In the genomic region with DNA sequence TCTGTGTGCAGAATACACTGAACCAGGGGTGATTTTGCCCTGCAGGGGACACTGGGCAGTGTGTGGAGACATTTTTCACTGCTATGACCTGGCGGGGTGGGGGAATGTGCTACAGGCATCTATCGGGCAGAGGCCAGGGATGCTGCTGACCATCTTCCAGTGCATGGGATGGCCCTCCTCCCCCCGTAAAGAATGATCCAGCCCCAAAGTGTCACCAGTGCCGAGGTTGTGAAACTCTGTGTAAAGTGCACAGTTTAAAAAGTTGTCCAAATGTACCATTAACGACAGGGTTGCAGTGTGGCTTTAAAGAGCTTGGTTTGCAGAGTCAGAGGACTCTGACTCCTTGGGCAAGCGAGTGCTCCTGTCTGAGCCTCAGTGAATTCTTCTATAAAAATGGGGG, we compare ENCODE assay signal across 1 cellular context.
TF ChIP-seq lines count a peak whose summit lies in the region.

No MANE protein-coding gene starts in this region.

TF ChIP-seq in HepG2, 621 proteins besides CTCF, POLR2A, EP300 and RAD21 (continues in another document):
- TF ChIP-seq ZBTB39 (CRISPR knock-in tag; IDR thresholded peaks at IDR 0.05) (0 out of 2 replicates have a peak, but pooled peaks have one; percentile 45), ZNF713 (CRISPR knock-in tag; IDR thresholded peaks at IDR 0.05) (no peak), MTA3 (CRISPR knock-in tag; IDR thresholded peaks at IDR 0.05) (no peak), ZBTB42 (CRISPR knock-in tag; IDR thresholded peaks at IDR 0.05) (no peak), CEBPG (CRISPR knock-in tag; IDR thresholded peaks at IDR 0.05) (peak; percentile 68), NPAS2 (CRISPR knock-in tag; IDR thresholded peaks at IDR 0.05; ENCODE audit: borderline replicate concordance) (no peak), SRSF4 (IDR thresholded peaks at IDR 0.05; ENCODE audit: low read depth, low read length, poor library complexity, severe bottlenecking) (no peak), ZSCAN31 (CRISPR knock-in tag; IDR thresholded peaks at IDR 0.05; ENCODE audit: low read depth) (no peak), GMEB1 (CRISPR knock-in tag; IDR thresholded peaks at IDR 0.05; ENCODE audit: borderline replicate concordance) (0 out of 2 replicates have a peak, but pooled peaks have one; percentile 23), ZSCAN29 (CRISPR knock-in tag; conservative IDR thresholded peaks at IDR 0.05) (0 out of 2 replicates have a peak, but pooled peaks have one; percentile 32), HDAC2 (CRISPR knock-in tag; IDR thresholded peaks at IDR 0.05) (no peak; the same call in 1 of the 2 replicates), ZNF501 (CRISPR knock-in tag; IDR thresholded peaks at IDR 0.05) (no peak), SMAD1 (CRISPR knock-in tag; IDR thresholded peaks at IDR 0.05; ENCODE audit: borderline replicate concordance, low read depth) (no peak), ASH2L (IDR thresholded peaks at IDR 0.05; ENCODE audit: insufficient read length, low read depth, low read length) (no peak), ARID5B (CRISPR knock-in tag; IDR thresholded peaks at IDR 0.05) (no peak), LCORL (IDR thresholded peaks at IDR 0.05) (no peak), LCORL (CRISPR knock-in tag; IDR thresholded peaks at IDR 0.05) (peak; percentile 91), ZNF770 (CRISPR knock-in tag; IDR thresholded peaks at IDR 0.05) (no peak), ZNF773 (CRISPR knock-in tag; IDR thresholded peaks at IDR 0.05; ENCODE audit: borderline replicate concordance) (no peak), ZNF225 (CRISPR knock-in tag; IDR thresholded peaks at IDR 0.05) (no peak), SIX4 (CRISPR knock-in tag; IDR thresholded peaks at IDR 0.05) (no peak), FOXP4 (CRISPR knock-in tag; IDR thresholded peaks at IDR 0.05) (no peak; the same call in 1 of the 2 replicates), PLSCR1 (CRISPR knock-in tag; IDR thresholded peaks at IDR 0.05; ENCODE audit: borderline replicate concordance) (no peak), ELF1 (CRISPR knock-in tag; IDR thresholded peaks at IDR 0.05) (no peak), FIP1L1 (IDR thresholded peaks at IDR 0.05; ENCODE audit: borderline replicate concordance, insufficient read depth, low read depth, low read length) (no peak)
- TF ChIP-seq, protein P1, sequence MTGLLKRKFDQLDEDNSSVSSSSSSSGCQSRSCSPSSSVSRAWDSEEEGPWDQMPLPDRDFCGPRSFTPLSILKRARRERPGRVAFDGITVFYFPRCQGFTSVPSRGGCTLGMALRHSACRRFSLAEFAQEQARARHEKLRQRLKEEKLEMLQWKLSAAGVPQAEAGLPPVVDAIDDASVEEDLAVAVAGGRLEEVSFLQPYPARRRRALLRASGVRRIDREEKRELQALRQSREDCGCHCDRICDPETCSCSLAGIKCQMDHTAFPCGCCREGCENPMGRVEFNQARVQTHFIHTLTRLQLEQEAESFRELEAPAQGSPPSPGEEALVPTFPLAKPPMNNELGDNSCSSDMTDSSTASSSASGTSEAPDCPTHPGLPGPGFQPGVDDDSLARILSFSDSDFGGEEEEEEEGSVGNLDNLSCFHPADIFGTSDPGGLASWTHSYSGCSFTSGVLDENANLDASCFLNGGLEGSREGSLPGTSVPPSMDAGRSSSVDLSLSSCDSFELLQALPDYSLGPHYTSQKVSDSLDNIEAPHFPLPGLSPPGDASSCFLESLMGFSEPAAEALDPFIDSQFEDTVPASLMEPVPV (CRISPR knock-in tag; IDR thresholded peaks at IDR 0.05), result no peak
- TF ChIP-seq, protein P2, sequence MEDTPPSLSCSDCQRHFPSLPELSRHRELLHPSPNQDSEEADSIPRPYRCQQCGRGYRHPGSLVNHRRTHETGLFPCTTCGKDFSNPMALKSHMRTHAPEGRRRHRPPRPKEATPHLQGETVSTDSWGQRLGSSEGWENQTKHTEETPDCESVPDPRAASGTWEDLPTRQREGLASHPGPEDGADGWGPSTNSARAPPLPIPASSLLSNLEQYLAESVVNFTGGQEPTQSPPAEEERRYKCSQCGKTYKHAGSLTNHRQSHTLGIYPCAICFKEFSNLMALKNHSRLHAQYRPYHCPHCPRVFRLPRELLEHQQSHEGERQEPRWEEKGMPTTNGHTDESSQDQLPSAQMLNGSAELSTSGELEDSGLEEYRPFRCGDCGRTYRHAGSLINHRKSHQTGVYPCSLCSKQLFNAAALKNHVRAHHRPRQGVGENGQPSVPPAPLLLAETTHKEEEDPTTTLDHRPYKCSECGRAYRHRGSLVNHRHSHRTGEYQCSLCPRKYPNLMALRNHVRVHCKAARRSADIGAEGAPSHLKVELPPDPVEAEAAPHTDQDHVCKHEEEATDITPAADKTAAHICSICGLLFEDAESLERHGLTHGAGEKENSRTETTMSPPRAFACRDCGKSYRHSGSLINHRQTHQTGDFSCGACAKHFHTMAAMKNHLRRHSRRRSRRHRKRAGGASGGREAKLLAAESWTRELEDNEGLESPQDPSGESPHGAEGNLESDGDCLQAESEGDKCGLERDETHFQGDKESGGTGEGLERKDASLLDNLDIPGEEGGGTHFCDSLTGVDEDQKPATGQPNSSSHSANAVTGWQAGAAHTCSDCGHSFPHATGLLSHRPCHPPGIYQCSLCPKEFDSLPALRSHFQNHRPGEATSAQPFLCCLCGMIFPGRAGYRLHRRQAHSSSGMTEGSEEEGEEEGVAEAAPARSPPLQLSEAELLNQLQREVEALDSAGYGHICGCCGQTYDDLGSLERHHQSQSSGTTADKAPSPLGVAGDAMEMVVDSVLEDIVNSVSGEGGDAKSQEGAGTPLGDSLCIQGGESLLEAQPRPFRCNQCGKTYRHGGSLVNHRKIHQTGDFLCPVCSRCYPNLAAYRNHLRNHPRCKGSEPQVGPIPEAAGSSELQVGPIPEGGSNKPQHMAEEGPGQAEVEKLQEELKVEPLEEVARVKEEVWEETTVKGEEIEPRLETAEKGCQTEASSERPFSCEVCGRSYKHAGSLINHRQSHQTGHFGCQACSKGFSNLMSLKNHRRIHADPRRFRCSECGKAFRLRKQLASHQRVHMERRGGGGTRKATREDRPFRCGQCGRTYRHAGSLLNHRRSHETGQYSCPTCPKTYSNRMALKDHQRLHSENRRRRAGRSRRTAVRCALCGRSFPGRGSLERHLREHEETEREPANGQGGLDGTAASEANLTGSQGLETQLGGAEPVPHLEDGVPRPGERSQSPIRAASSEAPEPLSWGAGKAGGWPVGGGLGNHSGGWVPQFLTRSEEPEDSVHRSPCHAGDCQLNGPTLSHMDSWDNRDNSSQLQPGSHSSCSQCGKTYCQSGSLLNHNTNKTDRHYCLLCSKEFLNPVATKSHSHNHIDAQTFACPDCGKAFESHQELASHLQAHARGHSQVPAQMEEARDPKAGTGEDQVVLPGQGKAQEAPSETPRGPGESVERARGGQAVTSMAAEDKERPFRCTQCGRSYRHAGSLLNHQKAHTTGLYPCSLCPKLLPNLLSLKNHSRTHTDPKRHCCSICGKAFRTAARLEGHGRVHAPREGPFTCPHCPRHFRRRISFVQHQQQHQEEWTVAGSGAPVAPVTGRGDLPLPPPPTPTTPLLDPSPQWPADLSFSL (CRISPR knock-in tag; IDR thresholded peaks at IDR 0.05), result no peak
- TF ChIP-seq, protein P3, sequence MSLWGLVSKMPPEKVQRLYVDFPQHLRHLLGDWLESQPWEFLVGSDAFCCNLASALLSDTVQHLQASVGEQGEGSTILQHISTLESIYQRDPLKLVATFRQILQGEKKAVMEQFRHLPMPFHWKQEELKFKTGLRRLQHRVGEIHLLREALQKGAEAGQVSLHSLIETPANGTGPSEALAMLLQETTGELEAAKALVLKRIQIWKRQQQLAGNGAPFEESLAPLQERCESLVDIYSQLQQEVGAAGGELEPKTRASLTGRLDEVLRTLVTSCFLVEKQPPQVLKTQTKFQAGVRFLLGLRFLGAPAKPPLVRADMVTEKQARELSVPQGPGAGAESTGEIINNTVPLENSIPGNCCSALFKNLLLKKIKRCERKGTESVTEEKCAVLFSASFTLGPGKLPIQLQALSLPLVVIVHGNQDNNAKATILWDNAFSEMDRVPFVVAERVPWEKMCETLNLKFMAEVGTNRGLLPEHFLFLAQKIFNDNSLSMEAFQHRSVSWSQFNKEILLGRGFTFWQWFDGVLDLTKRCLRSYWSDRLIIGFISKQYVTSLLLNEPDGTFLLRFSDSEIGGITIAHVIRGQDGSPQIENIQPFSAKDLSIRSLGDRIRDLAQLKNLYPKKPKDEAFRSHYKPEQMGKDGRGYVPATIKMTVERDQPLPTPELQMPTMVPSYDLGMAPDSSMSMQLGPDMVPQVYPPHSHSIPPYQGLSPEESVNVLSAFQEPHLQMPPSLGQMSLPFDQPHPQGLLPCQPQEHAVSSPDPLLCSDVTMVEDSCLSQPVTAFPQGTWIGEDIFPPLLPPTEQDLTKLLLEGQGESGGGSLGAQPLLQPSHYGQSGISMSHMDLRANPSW (CRISPR knock-in tag; IDR thresholded peaks at IDR 0.05; ENCODE audit: borderline replicate concordance), result no peak
